Comparison of ENCODE assay signal across 8 cellular contexts in the genomic region with DNA sequence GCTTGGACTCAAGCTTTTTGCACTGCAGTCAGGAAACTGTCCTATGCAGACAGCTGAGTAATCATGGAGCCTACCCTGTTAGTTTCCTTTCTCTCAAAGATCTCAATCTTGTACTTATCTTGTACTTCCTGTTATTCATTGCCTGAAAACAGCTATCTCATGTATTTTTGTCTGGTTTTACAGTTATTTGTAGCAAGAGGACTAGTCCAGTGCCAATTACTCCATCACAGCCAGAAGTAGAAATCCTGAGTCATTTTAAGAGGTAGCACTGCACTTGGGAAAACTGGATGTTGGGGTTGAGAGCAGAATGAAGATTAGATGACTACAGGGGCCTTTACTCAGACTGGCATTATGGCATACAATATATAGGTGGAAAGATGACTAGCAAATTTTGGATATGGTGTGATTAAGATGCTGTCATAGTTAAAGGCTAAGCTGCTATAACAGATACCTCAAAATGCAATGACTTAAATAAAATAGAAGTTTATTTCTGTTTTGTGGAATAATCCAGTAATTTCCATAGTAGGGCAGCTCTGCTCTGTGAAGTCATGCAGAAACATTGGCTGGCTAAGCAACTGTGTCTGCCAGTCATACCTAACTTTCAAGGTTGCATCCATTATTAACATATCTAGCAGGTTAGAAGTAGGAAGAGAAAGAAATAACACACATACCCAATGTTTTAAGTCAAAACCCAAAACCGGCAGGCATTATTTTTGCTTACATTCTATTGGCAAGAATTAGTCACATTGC. TPM values are rescaled to one million over a fixed set of nuclear protein-coding genes. Genes with fewer than 3 reads are reported as not detected.
DNase-seq lines count a peak whose midpoint lies in the region; ATAC-seq and TF ChIP-seq lines count a peak whose summit lies in the region.

No MANE protein-coding gene starts in this region.

- H2AFZ ChIP-seq in Loucy (ENCODE audit: low read length): peak overlapping the region; percentile 82

- peaks cover 2% of the 10 kb centered on the region for H3K9me3 Mint-ChIP-seq in activated naive CD4-positive, alpha-beta T cell treated with anti-CD3 and anti-CD28 coated beads, Interleukin-2, amount 10 ng/mL, durations not matched to agents 7 days and 5 days
- H3K9me3 Mint-ChIP-seq in dendritic cell treated with granulocyte-macrophage colony-stimulating factor and Interleukin-4, amounts not matched to agents 40 ng/mL and 50 ng/mL, for 4 days: no peaks in the 10 kb centered on the region
- peaks cover under 1 to 2% of the 10 kb centered on the region in 2 donors for H3K9me3 Mint-ChIP-seq in stimulated activated naive B cell treated with anti-CD40 and anti-IgM and Interleukin-4, amounts not matched to agents 10 μg/mL and 1 μg/mL and 100 μg/mL, for 72 hours

- no peaks in the 10 kb centered on the region for H3K79me2 ChIP-seq in Loucy (ENCODE audit: insufficient read depth, low read length)

- H3K9me3 ChIP-seq in Loucy (ENCODE audit: insufficient read depth, low read depth, low read length): no peaks in the 10 kb centered on the region

- H3K4me1 ChIP-seq in Loucy (ENCODE audit: insufficient read depth, low read length, poor library complexity, severe bottlenecking): peaks cover 5% of the 10 kb centered on the region

- H3K9me2 ChIP-seq in Loucy (replicated peaks; ENCODE audit: low read depth, low read length): no peaks in the 10 kb centered on the region

- H3K27me3 Mint-ChIP-seq in activated naive CD4-positive, alpha-beta T cell treated with anti-CD3 and anti-CD28 coated beads, Interleukin-2, amount 10 ng/mL, durations not matched to agents 7 days and 5 days: no peaks in the 10 kb centered on the region
- no peaks in the 10 kb centered on the region for H3K27me3 Mint-ChIP-seq in dendritic cell treated with granulocyte-macrophage colony-stimulating factor and Interleukin-4, amounts not matched to agents 40 ng/mL and 50 ng/mL, for 4 days
- peaks cover 0 to 5% of the 10 kb centered on the region in 2 donors for H3K27me3 Mint-ChIP-seq in stimulated activated naive B cell treated with anti-CD40 and anti-IgM and Interleukin-4, amounts not matched to agents 10 μg/mL and 1 μg/mL and 100 μg/mL, for 72 hours

- TF ChIP-seq CTCF in Loucy (conservative IDR thresholded peaks at IDR 0.05; ENCODE audit: low read length): no peak

- H3K36me3 ChIP-seq in Loucy (ENCODE audit: insufficient read depth, low read length) (no peaks in the 10 kb centered on the region), H7 (replicated peaks; ENCODE audit: control insufficient read depth, insufficient read depth, low read length) (no peaks in the 10 kb centered on the region)

- peak overlapping the region; percentile 81 for H3K27ac Mint-ChIP-seq in activated naive CD4-positive, alpha-beta T cell treated with anti-CD3 and anti-CD28 coated beads, Interleukin-2, amount 10 ng/mL, durations not matched to agents 7 days and 5 days
- H3K27ac Mint-ChIP-seq in dendritic cell treated with granulocyte-macrophage colony-stimulating factor and Interleukin-4, amounts not matched to agents 40 ng/mL and 50 ng/mL, for 4 days: peak overlapping the region; percentile 51
- H3K27ac Mint-ChIP-seq in stimulated activated naive B cell treated with anti-CD40 and anti-IgM and Interleukin-4, amounts not matched to agents 10 μg/mL and 1 μg/mL and 100 μg/mL, for 72 hours: no peak overlapping the region

- peaks cover 12% of the 10 kb centered on the region for H3K4me1 Mint-ChIP-seq in activated naive CD4-positive, alpha-beta T cell treated with anti-CD3 and anti-CD28 coated beads, Interleukin-2, amount 10 ng/mL, durations not matched to agents 7 days and 5 days
- peaks cover 6% of the 10 kb centered on the region for H3K4me1 Mint-ChIP-seq in dendritic cell treated with granulocyte-macrophage colony-stimulating factor and Interleukin-4, amounts not matched to agents 40 ng/mL and 50 ng/mL, for 4 days (ENCODE audit: low read depth)
- peaks cover 3 to 7% of the 10 kb centered on the region in 2 donors for H3K4me1 Mint-ChIP-seq in stimulated activated naive B cell treated with anti-CD40 and anti-IgM and Interleukin-4, amounts not matched to agents 10 μg/mL and 1 μg/mL and 100 μg/mL, for 72 hours

- H3K27me3 ChIP-seq in Loucy (ENCODE audit: insufficient read depth, low read length, poor library complexity, severe bottlenecking) (no peaks in the 10 kb centered on the region), H7 (ENCODE audit: control insufficient read depth, insufficient read depth, low read length) (no peaks in the 10 kb centered on the region)

- H4K20me1 ChIP-seq in Loucy (ENCODE audit: insufficient read depth, low read length, poor library complexity, severe bottlenecking): no peaks in the 10 kb centered on the region

- H3K4me2 ChIP-seq in Loucy (ENCODE audit: low read depth, low read length, poor library complexity, severe bottlenecking): peak overlapping the region; percentile 54

- H3K4me3 ChIP-seq in Loucy (ENCODE audit: low read length, poor library complexity, severe bottlenecking): peak overlapping the region; percentile 23
- no peak overlapping the region for H3K4me3 ChIP-seq in H7 (ENCODE audit: insufficient read depth, low read depth, low read length)

- ATAC-seq in stimulated activated naive B cell treated with anti-CD40 and anti-IgM and Interleukin-4, amounts not matched to agents 10 μg/mL and 1 μg/mL and 100 μg/mL, for 72 hours (replicated peaks): peak; percentile 46 to 57
- ATAC-seq in HG02938 (IDR thresholded peaks at IDR 0.05; ENCODE audit: unreplicated experiment): no peak

- no peaks in the 10 kb centered on the region for H3K36me3 Mint-ChIP-seq in activated naive CD4-positive, alpha-beta T cell treated with anti-CD3 and anti-CD28 coated beads, Interleukin-2, amount 10 ng/mL, durations not matched to agents 7 days and 5 days
- H3K36me3 Mint-ChIP-seq in dendritic cell treated with granulocyte-macrophage colony-stimulating factor and Interleukin-4, amounts not matched to agents 40 ng/mL and 50 ng/mL, for 4 days (ENCODE audit: low read depth): no peaks in the 10 kb centered on the region
- H3K36me3 Mint-ChIP-seq in stimulated activated naive B cell treated with anti-CD40 and anti-IgM and Interleukin-4, amounts not matched to agents 10 μg/mL and 1 μg/mL and 100 μg/mL, for 72 hours: no peaks in the 10 kb centered on the region

- H3K9ac ChIP-seq in Loucy (ENCODE audit: low read depth, low read length, poor library complexity, severe bottlenecking): peak overlapping the region; percentile 1

- CTCF ChIA-PET in activated naive CD4-positive, alpha-beta T cell treated with anti-CD3 and anti-CD28 coated beads, Interleukin-2, amount 10 ng/mL, durations not matched to agents 7 days and 5 days (lab: Charles Lee): interaction anchor here (1.4 to 1.7 kb wide), 2 partner anchors 10 to 12 kb away, joined by 5 to 7 read pairs; no protein-coding TSS in a partner anchor

- H3F3A ChIP-seq in Loucy (ENCODE audit: low read depth): no peaks in the 10 kb centered on the region

- intact Hi-C loops in dendritic cell treated with granulocyte-macrophage colony-stimulating factor and Interleukin-4, amounts not matched to agents 40 ng/mL and 50 ng/mL, for 4 days (cut with micrococcal nuclease): no loop called here

- H3K4me3 Mint-ChIP-seq in activated naive CD4-positive, alpha-beta T cell treated with anti-CD3 and anti-CD28 coated beads, Interleukin-2, amount 10 ng/mL, durations not matched to agents 7 days and 5 days: no peak overlapping the region
- no peak overlapping the region for H3K4me3 Mint-ChIP-seq in dendritic cell treated with granulocyte-macrophage colony-stimulating factor and Interleukin-4, amounts not matched to agents 40 ng/mL and 50 ng/mL, for 4 days
- no peak overlapping the region for H3K4me3 Mint-ChIP-seq in stimulated activated naive B cell treated with anti-CD40 and anti-IgM and Interleukin-4, amounts not matched to agents 10 μg/mL and 1 μg/mL and 100 μg/mL, for 72 hours

- no peak for DNase-seq in activated naive CD4-positive, alpha-beta T cell treated with anti-CD3 and anti-CD28 coated beads, Interleukin-2, amount 10 ng/mL, durations not matched to agents 7 days and 5 days
- no peak for DNase-seq in activated naive CD4-positive, alpha-beta T cell treated with Interleukin-2 at 50 U/mL for 16 hours
- DNase-seq in stimulated activated naive B cell treated with anti-CD40 and anti-IgM and Interleukin-4, amounts not matched to agents 10 μg/mL and 1 μg/mL and 100 μg/mL, for 72 hours: no peak
- DNase-seq in NCI-H526 treated with DMSO at 0.1 percent for 48 hours (lab: John Stamatoyannopoulos, UW) (no peak), H7 (no peak)

RNA-seq across cellular contexts. Expression of a gene that starts 21.1 kb away (rescaled TPM):
- 11.2 and 12.6 TPM in 2 replicates for total RNA-seq in H7 (2014; rRNA removed; shearing (Covaris generic))

RNA-seq across cellular contexts. Expression of a gene that starts 39.3 kb away (rescaled TPM):
- 4.6 and 5.7 TPM in 2 replicates for total RNA-seq in H7 (2014; rRNA removed; shearing (Covaris generic))
